8 cellular contexts compared by ENCODE assay signal in genomic region chr1:27575861-27576331, GRCh38. TPM values are rescaled to one million over a fixed set of nuclear protein-coding genes. Genes with fewer than 3 reads are reported as not detected.
DNase-seq lines count a peak whose midpoint lies in the region; ATAC-seq and TF ChIP-seq lines count a peak whose summit lies in the region.

No MANE protein-coding gene starts in this region.

- H3K36me3 Mint-ChIP-seq in CD14-positive monocyte (peaks cover 0 to 6% of the 10 kb centered on the region in 2 donors), immature natural killer cell (no peaks in the 10 kb centered on the region)
- no peaks in the 10 kb centered on the region for H3K36me3 Mint-ChIP-seq in stimulated activated memory B cell treated with anti-CD40 and anti-IgM and Interleukin-4, amounts not matched to agents 10 μg/mL and 1 μg/mL and 100 μg/mL, for 72 hours

- H3K4me3 Mint-ChIP-seq in CD14-positive monocyte: peak overlapping the region; percentile 35 to 39
- H3K4me3 Mint-ChIP-seq in immature natural killer cell: peak overlapping the region; percentile 6 to 40 (median 33)
- peak overlapping the region; percentile 63 for H3K4me3 Mint-ChIP-seq in stimulated activated memory B cell treated with anti-CD40 and anti-IgM and Interleukin-4, amounts not matched to agents 10 μg/mL and 1 μg/mL and 100 μg/mL, for 72 hours

- H3K4me1 Mint-ChIP-seq in CD14-positive monocyte (peaks cover 32% of the 10 kb centered on the region), immature natural killer cell (peaks cover 49 to 63% of the 10 kb centered on the region in 2 donors)
- peaks cover 32% of the 10 kb centered on the region for H3K4me1 Mint-ChIP-seq in stimulated activated memory B cell treated with anti-CD40 and anti-IgM and Interleukin-4, amounts not matched to agents 10 μg/mL and 1 μg/mL and 100 μg/mL, for 72 hours

- TF ChIP-seq CTCF in CD14-positive monocyte (IDR thresholded peaks at IDR 0.05): no peak

- H3K9ac ChIP-seq in HUES6 (ENCODE audit: low read length): peak overlapping the region; percentile 58

- H3K9me3 ChIP-seq in HUES6 (ENCODE audit: control insufficient read depth, insufficient read depth, low read depth, low read length): no peaks in the 10 kb centered on the region

- peak; percentile 74 for ATAC-seq in stimulated activated memory B cell treated with anti-CD40 and anti-IgM and Interleukin-4, amounts not matched to agents 10 μg/mL and 1 μg/mL and 100 μg/mL, for 72 hours
- ATAC-seq in GM18517 (IDR thresholded peaks at IDR 0.05; ENCODE audit: unreplicated experiment): no peak
- ATAC-seq in GM21526 (IDR thresholded peaks at IDR 0.05; ENCODE audit: low FRiP score, unreplicated experiment): no peak

- H3K27me3 ChIP-seq in HUES6 (ENCODE audit: control insufficient read depth, insufficient read depth, low read length): no peaks in the 10 kb centered on the region

- H3K27me3 Mint-ChIP-seq in CD14-positive monocyte (ENCODE audit: low read depth in 3 of 3): peaks cover 21 to 35% (median 22%) of the 10 kb centered on the region in 3 donors
- H3K27me3 Mint-ChIP-seq in immature natural killer cell (ENCODE audit: low read depth in 3 of 3): peaks cover 3 to 5% (median 4%) of the 10 kb centered on the region in 3 donors
- no peaks in the 10 kb centered on the region for H3K27me3 Mint-ChIP-seq in stimulated activated memory B cell treated with anti-CD40 and anti-IgM and Interleukin-4, amounts not matched to agents 10 μg/mL and 1 μg/mL and 100 μg/mL, for 72 hours

- H3K27ac ChIP-seq in HUES6 (ENCODE audit: low read depth, low read length): no peak overlapping the region; the same call in 1 of the 2 replicates

- H3K4me1 ChIP-seq in HUES6 (ENCODE audit: control insufficient read depth, insufficient read depth, low read length): peaks cover 51% of the 10 kb centered on the region

- H3K9me3 Mint-ChIP-seq in CD14-positive monocyte (peaks cover 0 to 1% (median 0%) of the 10 kb centered on the region in 7 donors), immature natural killer cell (no peaks in the 10 kb centered on the region)
- H3K9me3 Mint-ChIP-seq in stimulated activated memory B cell treated with anti-CD40 and anti-IgM and Interleukin-4, amounts not matched to agents 10 μg/mL and 1 μg/mL and 100 μg/mL, for 72 hours: no peaks in the 10 kb centered on the region

- H3K27ac Mint-ChIP-seq in CD14-positive monocyte: no peak overlapping the region
- H3K27ac Mint-ChIP-seq in immature natural killer cell: no peak overlapping the region
- H3K27ac Mint-ChIP-seq in stimulated activated memory B cell treated with anti-CD40 and anti-IgM and Interleukin-4, amounts not matched to agents 10 μg/mL and 1 μg/mL and 100 μg/mL, for 72 hours: no peak overlapping the region

- intact Hi-C loops in CD14-positive monocyte (cut with micrococcal nuclease): no loop called here

- in situ Hi-C loops in T47D (cut with HindIII; ENCODE audit: low pct_unique_long_range_greater_than_20kb, low sequenced_read_pairs): no loop called here

- DNase-seq in CD14-positive monocyte (ENCODE audit: low spot score): no peak
- peak; percentile 62 to 71 for DNase-seq in T47D (ENCODE audit: low read depth in 1 of 2, low spot score in 1 of 2)
- DNase-seq in immature natural killer cell: no peak
- DNase-seq in NCI-H345 (lab: John Stamatoyannopoulos, UW): no peak

- H3K36me3 ChIP-seq in HUES6 (ENCODE audit: control insufficient read depth, insufficient read depth, low read length): no peaks in the 10 kb centered on the region

- peak overlapping the region; percentile 63 for H3K4me3 ChIP-seq in HUES6 (ENCODE audit: low read depth, low read length)

RNA-seq across cellular contexts. Expression of gene AHDC1, which starts 28.0 kb away (rescaled TPM):
- polyA plus RNA-seq in CD14-positive monocyte (under 1 TPM; 0.16 to 0.30 TPM), immature natural killer cell (1 to 10 TPM in 2 of 3 donors, not detected in 1; 1.2 to 6.3 TPM)

RNA-seq across cellular contexts. Expression of gene FGR, which starts 59.1 kb away (rescaled TPM):
- 100 to 1,000 TPM; 371 to 571 TPM for polyA plus RNA-seq in CD14-positive monocyte
- polyA plus RNA-seq in immature natural killer cell: 100 to 1,000 TPM; 350 to 654 (median 572) TPM

Comparison
In these comparisons a context has a peak if more than half of its experiments do, and no peak if none do; other contexts are left out.
1. DNase-seq: peak in T47D (2 of 2); none in CD14-positive monocyte (single experiment), immature natural killer cell (0 of 3) and NCI-H345 (single experiment).
2. Peak in every context shown above with its lines, with median percentiles within 50 percentile points of each other: H3K4me3 Mint-ChIP-seq.